In the genomic region with DNA sequence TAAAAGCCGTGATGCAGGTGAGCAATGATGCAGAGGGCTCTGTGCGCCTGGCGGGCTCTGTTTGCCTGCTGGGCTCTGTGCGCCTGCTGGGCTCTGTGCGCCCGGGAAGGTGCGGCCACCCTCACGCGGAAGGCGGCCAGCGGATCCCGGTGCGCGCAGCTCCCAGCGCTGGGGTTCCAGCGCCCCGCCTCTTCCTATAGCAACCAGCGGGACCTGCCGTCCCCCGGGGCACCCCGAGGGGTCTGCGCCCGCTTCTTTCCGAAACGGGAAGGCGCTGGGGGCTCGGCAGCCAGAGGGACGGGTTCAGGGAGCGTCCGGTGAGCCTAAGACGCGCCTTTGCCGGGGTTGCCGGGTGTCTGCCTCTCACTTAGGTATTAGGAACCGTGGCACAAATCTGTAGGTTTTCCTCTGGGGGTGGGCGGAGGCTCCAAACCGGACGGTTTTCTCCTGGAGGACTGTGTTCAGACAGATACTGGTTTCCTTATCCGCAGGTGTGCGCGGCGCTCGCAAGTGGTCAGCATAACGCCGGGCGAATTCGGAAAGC, we compare ENCODE assay signal across 1 cellular context.
TF ChIP-seq lines count a peak whose summit lies in the region.

No MANE protein-coding gene starts in this region.

TF ChIP-seq in HepG2, 621 proteins besides CTCF, POLR2A, EP300 and RAD21 (continued from another document and continues in another):
- TF ChIP-seq, protein P1, sequence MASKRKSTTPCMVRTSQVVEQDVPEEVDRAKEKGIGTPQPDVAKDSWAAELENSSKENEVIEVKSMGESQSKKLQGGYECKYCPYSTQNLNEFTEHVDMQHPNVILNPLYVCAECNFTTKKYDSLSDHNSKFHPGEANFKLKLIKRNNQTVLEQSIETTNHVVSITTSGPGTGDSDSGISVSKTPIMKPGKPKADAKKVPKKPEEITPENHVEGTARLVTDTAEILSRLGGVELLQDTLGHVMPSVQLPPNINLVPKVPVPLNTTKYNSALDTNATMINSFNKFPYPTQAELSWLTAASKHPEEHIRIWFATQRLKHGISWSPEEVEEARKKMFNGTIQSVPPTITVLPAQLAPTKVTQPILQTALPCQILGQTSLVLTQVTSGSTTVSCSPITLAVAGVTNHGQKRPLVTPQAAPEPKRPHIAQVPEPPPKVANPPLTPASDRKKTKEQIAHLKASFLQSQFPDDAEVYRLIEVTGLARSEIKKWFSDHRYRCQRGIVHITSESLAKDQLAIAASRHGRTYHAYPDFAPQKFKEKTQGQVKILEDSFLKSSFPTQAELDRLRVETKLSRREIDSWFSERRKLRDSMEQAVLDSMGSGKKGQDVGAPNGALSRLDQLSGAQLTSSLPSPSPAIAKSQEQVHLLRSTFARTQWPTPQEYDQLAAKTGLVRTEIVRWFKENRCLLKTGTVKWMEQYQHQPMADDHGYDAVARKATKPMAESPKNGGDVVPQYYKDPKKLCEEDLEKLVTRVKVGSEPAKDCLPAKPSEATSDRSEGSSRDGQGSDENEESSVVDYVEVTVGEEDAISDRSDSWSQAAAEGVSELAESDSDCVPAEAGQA (IDR thresholded peaks at IDR 0.05; ENCODE audit: low read depth): no peak
- TF ChIP-seq, protein P1 (CRISPR knock-in tag; IDR thresholded peaks at IDR 0.05; ENCODE audit: borderline replicate concordance): no peak
- TF ChIP-seq MBD4 (IDR thresholded peaks at IDR 0.05; ENCODE audit: borderline replicate concordance, low read length) (no peak), MIER3 (CRISPR knock-in tag; IDR thresholded peaks at IDR 0.05; ENCODE audit: borderline replicate concordance) (no peak), GTF2F1 (IDR thresholded peaks at IDR 0.05; ENCODE audit: low read length) (no peak), KDM4B (CRISPR knock-in tag; IDR thresholded peaks at IDR 0.05) (no peak), ZNF562 (CRISPR knock-in tag; IDR thresholded peaks at IDR 0.05; ENCODE audit: borderline replicate concordance) (no peak), ZNF263 (CRISPR knock-in tag; IDR thresholded peaks at IDR 0.05) (0 out of 2 replicates have a peak, but pooled peaks have one; percentile 28), SALL1 (CRISPR knock-in tag; IDR thresholded peaks at IDR 0.05) (no peak), SP1 (IDR thresholded peaks at IDR 0.05) (no peak), SP1 (CRISPR knock-in tag; IDR thresholded peaks at IDR 0.05) (no peak), ZNF496 (CRISPR knock-in tag; IDR thresholded peaks at IDR 0.05; ENCODE audit: insufficient replicate concordance) (no peak), PAWR (CRISPR knock-in tag; IDR thresholded peaks at IDR 0.05; ENCODE audit: borderline replicate concordance) (no peak), ZNF33B (CRISPR knock-in tag; IDR thresholded peaks at IDR 0.05) (no peak), ZNF563 (CRISPR knock-in tag; IDR thresholded peaks at IDR 0.05) (no peak), DMAP1 (CRISPR knock-in tag; IDR thresholded peaks at IDR 0.05) (no peak), ZNF317 (CRISPR knock-in tag; IDR thresholded peaks at IDR 0.05) (no peak; the same call in 1 of the 2 replicates), YY1 (IDR thresholded peaks at IDR 0.05; ENCODE audit: insufficient read depth, insufficient replicate concordance, low read depth, low read length) (no peak), ZNF138 (CRISPR knock-in tag; IDR thresholded peaks at IDR 0.05; ENCODE audit: low read depth) (no peak), SAP130 (CRISPR knock-in tag; IDR thresholded peaks at IDR 0.05; ENCODE audit: low read depth) (peak; percentile 32; the same call in 1 of the 2 replicates), TAF1 (CRISPR knock-in tag; IDR thresholded peaks at IDR 0.05) (peak; percentile 31; the same call in 1 of the 2 replicates), MXI1 (IDR thresholded peaks at IDR 0.05; ENCODE audit: borderline replicate concordance, low read depth, low read length) (no peak), FOSL1 (CRISPR knock-in tag; IDR thresholded peaks at IDR 0.05; ENCODE audit: borderline replicate concordance) (no peak), MXD4 (CRISPR knock-in tag; IDR thresholded peaks at IDR 0.05) (no peak), ZNF44 (CRISPR knock-in tag; IDR thresholded peaks at IDR 0.05) (no peak), ZNF253 (CRISPR knock-in tag; IDR thresholded peaks at IDR 0.05; ENCODE audit: borderline replicate concordance) (no peak), CBX5 (CRISPR knock-in tag; IDR thresholded peaks at IDR 0.05; ENCODE audit: borderline replicate concordance) (no peak), ZNF136 (CRISPR knock-in tag; IDR thresholded peaks at IDR 0.05; ENCODE audit: low read depth) (no peak)
- TF ChIP-seq, protein P2, sequence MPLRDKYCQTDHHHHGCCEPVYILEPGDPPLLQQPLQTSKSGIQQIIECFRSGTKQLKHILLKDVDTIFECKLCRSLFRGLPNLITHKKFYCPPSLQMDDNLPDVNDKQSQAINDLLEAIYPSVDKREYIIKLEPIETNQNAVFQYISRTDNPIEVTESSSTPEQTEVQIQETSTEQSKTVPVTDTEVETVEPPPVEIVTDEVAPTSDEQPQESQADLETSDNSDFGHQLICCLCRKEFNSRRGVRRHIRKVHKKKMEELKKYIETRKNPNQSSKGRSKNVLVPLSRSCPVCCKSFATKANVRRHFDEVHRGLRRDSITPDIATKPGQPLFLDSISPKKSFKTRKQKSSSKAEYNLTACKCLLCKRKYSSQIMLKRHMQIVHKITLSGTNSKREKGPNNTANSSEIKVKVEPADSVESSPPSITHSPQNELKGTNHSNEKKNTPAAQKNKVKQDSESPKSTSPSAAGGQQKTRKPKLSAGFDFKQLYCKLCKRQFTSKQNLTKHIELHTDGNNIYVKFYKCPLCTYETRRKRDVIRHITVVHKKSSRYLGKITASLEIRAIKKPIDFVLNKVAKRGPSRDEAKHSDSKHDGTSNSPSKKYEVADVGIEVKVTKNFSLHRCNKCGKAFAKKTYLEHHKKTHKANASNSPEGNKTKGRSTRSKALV (CRISPR knock-in tag; IDR thresholded peaks at IDR 0.05): peak; percentile 99
- TF ChIP-seq, protein P3, sequence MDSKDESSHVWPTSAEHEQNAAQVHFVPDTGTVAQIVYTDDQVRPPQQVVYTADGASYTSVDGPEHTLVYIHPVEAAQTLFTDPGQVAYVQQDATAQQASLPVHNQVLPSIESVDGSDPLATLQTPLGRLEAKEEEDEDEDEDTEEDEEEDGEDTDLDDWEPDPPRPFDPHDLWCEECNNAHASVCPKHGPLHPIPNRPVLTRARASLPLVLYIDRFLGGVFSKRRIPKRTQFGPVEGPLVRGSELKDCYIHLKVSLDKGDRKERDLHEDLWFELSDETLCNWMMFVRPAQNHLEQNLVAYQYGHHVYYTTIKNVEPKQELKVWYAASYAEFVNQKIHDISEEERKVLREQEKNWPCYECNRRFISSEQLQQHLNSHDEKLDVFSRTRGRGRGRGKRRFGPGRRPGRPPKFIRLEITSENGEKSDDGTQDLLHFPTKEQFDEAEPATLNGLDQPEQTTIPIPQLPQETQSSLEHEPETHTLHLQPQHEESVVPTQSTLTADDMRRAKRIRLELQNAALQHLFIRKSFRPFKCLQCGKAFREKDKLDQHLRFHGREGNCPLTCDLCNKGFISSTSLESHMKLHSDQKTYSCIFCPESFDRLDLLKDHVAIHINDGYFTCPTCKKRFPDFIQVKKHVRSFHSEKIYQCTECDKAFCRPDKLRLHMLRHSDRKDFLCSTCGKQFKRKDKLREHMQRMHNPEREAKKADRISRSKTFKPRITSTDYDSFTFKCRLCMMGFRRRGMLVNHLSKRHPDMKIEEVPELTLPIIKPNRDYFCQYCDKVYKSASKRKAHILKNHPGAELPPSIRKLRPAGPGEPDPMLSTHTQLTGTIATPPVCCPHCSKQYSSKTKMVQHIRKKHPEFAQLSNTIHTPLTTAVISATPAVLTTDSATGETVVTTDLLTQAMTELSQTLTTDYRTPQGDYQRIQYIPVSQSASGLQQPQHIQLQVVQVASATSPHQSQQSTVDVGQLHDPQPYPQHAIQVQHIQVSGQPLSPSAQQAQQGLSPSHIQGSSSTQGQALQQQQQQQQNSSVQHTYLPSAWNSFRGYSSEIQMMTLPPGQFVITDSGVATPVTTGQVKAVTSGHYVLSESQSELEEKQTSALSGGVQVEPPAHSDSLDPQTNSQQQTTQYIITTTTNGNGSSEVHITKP (CRISPR knock-in tag; IDR thresholded peaks at IDR 0.05; ENCODE audit: low read depth): no peak
- TF ChIP-seq, protein P4, sequence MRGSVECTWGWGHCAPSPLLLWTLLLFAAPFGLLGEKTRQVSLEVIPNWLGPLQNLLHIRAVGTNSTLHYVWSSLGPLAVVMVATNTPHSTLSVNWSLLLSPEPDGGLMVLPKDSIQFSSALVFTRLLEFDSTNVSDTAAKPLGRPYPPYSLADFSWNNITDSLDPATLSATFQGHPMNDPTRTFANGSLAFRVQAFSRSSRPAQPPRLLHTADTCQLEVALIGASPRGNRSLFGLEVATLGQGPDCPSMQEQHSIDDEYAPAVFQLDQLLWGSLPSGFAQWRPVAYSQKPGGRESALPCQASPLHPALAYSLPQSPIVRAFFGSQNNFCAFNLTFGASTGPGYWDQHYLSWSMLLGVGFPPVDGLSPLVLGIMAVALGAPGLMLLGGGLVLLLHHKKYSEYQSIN (CRISPR knock-in tag; IDR thresholded peaks at IDR 0.05; ENCODE audit: borderline replicate concordance): no peak
- TF ChIP-seq, protein P5, sequence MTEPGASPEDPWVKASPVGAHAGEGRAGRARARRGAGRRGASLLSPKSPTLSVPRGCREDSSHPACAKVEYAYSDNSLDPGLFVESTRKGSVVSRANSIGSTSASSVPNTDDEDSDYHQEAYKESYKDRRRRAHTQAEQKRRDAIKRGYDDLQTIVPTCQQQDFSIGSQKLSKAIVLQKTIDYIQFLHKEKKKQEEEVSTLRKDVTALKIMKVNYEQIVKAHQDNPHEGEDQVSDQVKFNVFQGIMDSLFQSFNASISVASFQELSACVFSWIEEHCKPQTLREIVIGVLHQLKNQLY (CRISPR knock-in tag; IDR thresholded peaks at IDR 0.05): no peak
- TF ChIP-seq, protein P6, sequence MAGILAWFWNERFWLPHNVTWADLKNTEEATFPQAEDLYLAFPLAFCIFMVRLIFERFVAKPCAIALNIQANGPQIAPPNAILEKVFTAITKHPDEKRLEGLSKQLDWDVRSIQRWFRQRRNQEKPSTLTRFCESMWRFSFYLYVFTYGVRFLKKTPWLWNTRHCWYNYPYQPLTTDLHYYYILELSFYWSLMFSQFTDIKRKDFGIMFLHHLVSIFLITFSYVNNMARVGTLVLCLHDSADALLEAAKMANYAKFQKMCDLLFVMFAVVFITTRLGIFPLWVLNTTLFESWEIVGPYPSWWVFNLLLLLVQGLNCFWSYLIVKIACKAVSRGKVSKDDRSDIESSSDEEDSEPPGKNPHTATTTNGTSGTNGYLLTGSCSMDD (CRISPR knock-in tag; IDR thresholded peaks at IDR 0.05): no peak
- TF ChIP-seq, protein P7, sequence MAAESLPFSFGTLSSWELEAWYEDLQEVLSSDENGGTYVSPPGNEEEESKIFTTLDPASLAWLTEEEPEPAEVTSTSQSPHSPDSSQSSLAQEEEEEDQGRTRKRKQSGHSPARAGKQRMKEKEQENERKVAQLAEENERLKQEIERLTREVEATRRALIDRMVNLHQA (CRISPR knock-in tag; IDR thresholded peaks at IDR 0.05): no peak
- TF ChIP-seq, protein P8, sequence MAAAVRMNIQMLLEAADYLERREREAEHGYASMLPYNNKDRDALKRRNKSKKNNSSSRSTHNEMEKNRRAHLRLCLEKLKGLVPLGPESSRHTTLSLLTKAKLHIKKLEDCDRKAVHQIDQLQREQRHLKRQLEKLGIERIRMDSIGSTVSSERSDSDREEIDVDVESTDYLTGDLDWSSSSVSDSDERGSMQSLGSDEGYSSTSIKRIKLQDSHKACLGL (CRISPR knock-in tag; IDR thresholded peaks at IDR 0.05): no peak
- TF ChIP-seq, protein P9, sequence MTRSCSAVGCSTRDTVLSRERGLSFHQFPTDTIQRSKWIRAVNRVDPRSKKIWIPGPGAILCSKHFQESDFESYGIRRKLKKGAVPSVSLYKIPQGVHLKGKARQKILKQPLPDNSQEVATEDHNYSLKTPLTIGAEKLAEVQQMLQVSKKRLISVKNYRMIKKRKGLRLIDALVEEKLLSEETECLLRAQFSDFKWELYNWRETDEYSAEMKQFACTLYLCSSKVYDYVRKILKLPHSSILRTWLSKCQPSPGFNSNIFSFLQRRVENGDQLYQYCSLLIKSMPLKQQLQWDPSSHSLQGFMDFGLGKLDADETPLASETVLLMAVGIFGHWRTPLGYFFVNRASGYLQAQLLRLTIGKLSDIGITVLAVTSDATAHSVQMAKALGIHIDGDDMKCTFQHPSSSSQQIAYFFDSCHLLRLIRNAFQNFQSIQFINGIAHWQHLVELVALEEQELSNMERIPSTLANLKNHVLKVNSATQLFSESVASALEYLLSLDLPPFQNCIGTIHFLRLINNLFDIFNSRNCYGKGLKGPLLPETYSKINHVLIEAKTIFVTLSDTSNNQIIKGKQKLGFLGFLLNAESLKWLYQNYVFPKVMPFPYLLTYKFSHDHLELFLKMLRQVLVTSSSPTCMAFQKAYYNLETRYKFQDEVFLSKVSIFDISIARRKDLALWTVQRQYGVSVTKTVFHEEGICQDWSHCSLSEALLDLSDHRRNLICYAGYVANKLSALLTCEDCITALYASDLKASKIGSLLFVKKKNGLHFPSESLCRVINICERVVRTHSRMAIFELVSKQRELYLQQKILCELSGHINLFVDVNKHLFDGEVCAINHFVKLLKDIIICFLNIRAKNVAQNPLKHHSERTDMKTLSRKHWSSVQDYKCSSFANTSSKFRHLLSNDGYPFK (CRISPR knock-in tag; IDR thresholded peaks at IDR 0.05; ENCODE audit: borderline replicate concordance): 0 out of 2 replicates have a peak, but pooled peaks have one; percentile 22
- TF ChIP-seq, protein P10, sequence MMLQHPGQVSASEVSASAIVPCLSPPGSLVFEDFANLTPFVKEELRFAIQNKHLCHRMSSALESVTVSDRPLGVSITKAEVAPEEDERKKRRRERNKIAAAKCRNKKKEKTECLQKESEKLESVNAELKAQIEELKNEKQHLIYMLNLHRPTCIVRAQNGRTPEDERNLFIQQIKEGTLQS (CRISPR knock-in tag; IDR thresholded peaks at IDR 0.05): no peak
- TF ChIP-seq, protein P11, sequence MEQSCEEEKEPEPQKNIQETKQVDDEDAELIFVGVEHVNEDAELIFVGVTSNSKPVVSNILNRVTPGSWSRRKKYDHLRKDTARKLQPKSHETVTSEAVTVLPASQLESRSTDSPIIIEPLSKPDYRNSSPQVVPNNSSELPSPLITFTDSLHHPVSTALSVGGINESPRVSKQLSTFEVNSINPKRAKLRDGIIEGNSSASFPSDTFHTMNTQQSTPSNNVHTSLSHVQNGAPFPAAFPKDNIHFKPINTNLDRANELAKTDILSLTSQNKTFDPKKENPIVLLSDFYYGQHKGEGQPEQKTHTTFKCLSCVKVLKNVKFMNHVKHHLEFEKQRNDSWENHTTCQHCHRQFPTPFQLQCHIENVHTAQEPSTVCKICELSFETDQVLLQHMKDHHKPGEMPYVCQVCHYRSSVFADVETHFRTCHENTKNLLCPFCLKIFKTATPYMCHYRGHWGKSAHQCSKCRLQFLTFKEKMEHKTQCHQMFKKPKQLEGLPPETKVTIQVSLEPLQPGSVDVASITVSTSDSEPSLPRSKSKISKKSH (CRISPR knock-in tag; IDR thresholded peaks at IDR 0.05; ENCODE audit: borderline replicate concordance): no peak
